31 cellular contexts compared by ENCODE assay signal in the genomic region with DNA sequence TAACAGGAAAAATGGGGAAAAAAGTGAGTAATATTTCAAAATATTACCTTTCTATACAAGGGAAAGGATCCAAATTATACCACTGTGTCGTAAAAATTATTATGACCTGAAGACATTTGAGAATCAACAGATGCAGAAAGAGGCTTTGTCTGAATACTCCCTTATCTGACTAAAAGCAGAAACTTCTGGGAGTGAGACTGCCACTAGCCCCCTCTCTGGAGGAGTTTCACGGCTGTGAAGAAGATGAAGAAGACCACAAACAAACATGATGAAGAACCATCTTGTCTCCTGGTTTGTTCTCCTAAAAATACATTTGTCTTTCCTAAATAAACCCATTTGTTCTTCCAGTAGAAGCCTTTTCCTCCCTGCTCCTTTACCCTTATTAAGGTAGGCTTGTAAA. TPM values are rescaled to one million over a fixed set of nuclear protein-coding genes. Genes with fewer than 3 reads are reported as not detected.
A peak's percentile ranks its signal among the peaks of the same experiment; 100 is the strongest.
DNase-seq lines count a peak whose midpoint lies in the region; ATAC-seq, FAIRE-seq and TF ChIP-seq lines count a peak whose summit lies in the region.
"Had no signal": no experiment of that assay in that cellular context is flagged by ENCODE, and none has a peak within 500 bp of the region (broad histone marks: within the 10 kb centered on the region; RNA-seq: fewer than 3 reads in every experiment).

No MANE protein-coding gene starts in this region.

- TF ChIP-seq RAD21 in A549 (conservative IDR thresholded peaks at IDR 0.05 in 1 of 2, IDR thresholded peaks at IDR 0.05 in 1 of 2) = no peak

- DNase-seq in A549 (ENCODE audit: low read depth in 1 of 2, low spot score in 1 of 2) = no peak
- DNase-seq in OCI-M1 (lab: John Stamatoyannopoulos, UW) = peak; percentile 42
- DNase-seq in fibroblast of villous mesenchyme (ENCODE audit: low read depth) = peak; percentile 30
- DNase-seq in uterus = peak in 1 of 2 donors; percentile 53
- DNase-seq in activated effector memory CD4-positive, alpha-beta T cell treated with anti-CD3 and anti-CD28 coated beads, Interleukin-2, amount 50 U/mL, for 16 hours = no peak
- DNase-seq in erythroblast (lab: John Stamatoyannopoulos, UW) = no peak
- no peak for DNase-seq in SJCRH30
- DNase-seq: ACHN; BE2C; C1 segment of cervical spinal cord; CD4-positive, alpha-beta memory T cell; CD4-positive, CD25-positive, alpha-beta regulatory T cell; CD8-positive, alpha-beta memory T cell; COR-L47; DMS 273 treated with DMSO at 0.1 percent for 48 hours; DMS153; DMS53; DMS79; DND-41; EL; GDM1 had no signal

- H3K4me1 ChIP-seq in A549 (no peaks in the 10 kb centered on the region), uterus (no peaks in the 10 kb centered on the region), SJCRH30 (no peaks in the 10 kb centered on the region)
- H3K4me1 ChIP-seq: BE2C, BLaER1 had no signal

- no peak overlapping the region for H3K4me3 ChIP-seq in A549
- H3K4me3 ChIP-seq in fibroblast of villous mesenchyme (ENCODE audit: low read depth, low read length) = no peak overlapping the region
- no peak overlapping the region for H3K4me3 ChIP-seq in uterus
- H3K4me3 ChIP-seq in SJCRH30 = no peak overlapping the region
- H3K4me3 ChIP-seq: BLaER1, GM12878 had no signal

- TF ChIP-seq CTCF in A549 (IDR thresholded peaks at IDR 0.05) = no peak
- TF ChIP-seq CTCF in fibroblast of villous mesenchyme (IDR thresholded peaks at IDR 0.05; ENCODE audit: insufficient read depth, low read depth, low read length) = no peak
- TF ChIP-seq CTCF in uterus (IDR thresholded peaks at IDR 0.05) = no peak

- peak; percentile 93 for FAIRE-seq in A549 (lab: Jason Lieb, UNC)
- FAIRE-seq: GM12878, GM12892, GM18507 had no signal

- no peaks in the 10 kb centered on the region for H3K9me3 ChIP-seq in A549
- no peaks in the 10 kb centered on the region for H3K9me3 ChIP-seq in uterus
- no peaks in the 10 kb centered on the region for H3K9me3 ChIP-seq in SJCRH30 (replicated peaks)
- H3K9me3 ChIP-seq: BE2C, BLaER1 had no signal

- CTCF ChIA-PET in A549 (lab: Yijun Ruan, JAX) = interaction anchor here (1.5 to 33.2 kb wide), 4 partner anchors 11 to 96 kb away, joined by 4 to 470 read pairs (median 6); no protein-coding TSS in a partner anchor

- H3K27me3 ChIP-seq in uterus (no peaks in the 10 kb centered on the region), SJCRH30 (no peaks in the 10 kb centered on the region)
- H3K27me3 ChIP-seq: BE2C, BLaER1 had no signal

- no peak for ATAC-seq in A549
- ATAC-seq: GM12878 had no signal

- intact Hi-C loops in uterus (cut with DNase I; ENCODE audit: low total_unique reads) = no loop called here

- TF ChIP-seq EP300 in A549 (IDR thresholded peaks at IDR 0.05) = no peak

- TF ChIP-seq POLR2A in A549 (IDR thresholded peaks at IDR 0.05; ENCODE audit: low read length) = no peak
- no peak for TF ChIP-seq POLR2A in uterus (IDR thresholded peaks at IDR 0.05)
- TF ChIP-seq POLR2A in erythroblast (IDR thresholded peaks at IDR 0.05; ENCODE audit: low read length) = no peak

- H3K27ac ChIP-seq in A549 (no peak overlapping the region), uterus (peak overlapping the region; percentile 70 to 77), SJCRH30 (no peak overlapping the region)
- H3K27ac ChIP-seq: 22Rv1, BLaER1 had no signal

- WGBS in A549 (ENCODE audit: missing lambda C conversion rate) = 24% methylated on average over 2 of the region's 2 CpGs

- POLR2A ChIA-PET in A549 (lab: Yijun Ruan, JAX) = no interaction called here

- no peaks in the 10 kb centered on the region for H3K36me3 ChIP-seq in uterus
- H3K36me3 ChIP-seq in SJCRH30 = no peaks in the 10 kb centered on the region
- H3K36me3 ChIP-seq: BE2C, BLaER1 had no signal

- H3K4me2 ChIP-seq in A549 = no peak overlapping the region
- H3K4me2 ChIP-seq: BLaER1 had no signal

TF ChIP-seq in A549, 52 proteins besides CTCF, POLR2A, EP300 and RAD21 (continues in another document):
- no peak for TF ChIP-seq ZFP36 (IDR thresholded peaks at IDR 0.05; ENCODE audit: borderline replicate concordance, partially characterized antibody)
- TF ChIP-seq JUN (IDR thresholded peaks at IDR 0.05) = no peak
- TF ChIP-seq HEYL (CRISPR knock-in tag; IDR thresholded peaks at IDR 0.05) = no peak
- TF ChIP-seq, protein P1, sequence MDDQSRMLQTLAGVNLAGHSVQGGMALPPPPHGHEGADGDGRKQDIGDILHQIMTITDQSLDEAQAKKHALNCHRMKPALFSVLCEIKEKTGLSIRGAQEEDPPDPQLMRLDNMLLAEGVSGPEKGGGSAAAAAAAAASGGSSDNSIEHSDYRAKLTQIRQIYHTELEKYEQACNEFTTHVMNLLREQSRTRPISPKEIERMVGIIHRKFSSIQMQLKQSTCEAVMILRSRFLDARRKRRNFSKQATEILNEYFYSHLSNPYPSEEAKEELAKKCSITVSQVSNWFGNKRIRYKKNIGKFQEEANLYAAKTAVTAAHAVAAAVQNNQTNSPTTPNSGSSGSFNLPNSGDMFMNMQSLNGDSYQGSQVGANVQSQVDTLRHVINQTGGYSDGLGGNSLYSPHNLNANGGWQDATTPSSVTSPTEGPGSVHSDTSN (IDR thresholded peaks at IDR 0.05) = no peak
- TF ChIP-seq NPAS2 (CRISPR knock-in tag; IDR thresholded peaks at IDR 0.05; ENCODE audit: borderline replicate concordance) = no peak
- TF ChIP-seq RNF2 (IDR thresholded peaks at IDR 0.05; ENCODE audit: borderline replicate concordance, low read depth) = no peak
- no peak for TF ChIP-seq EHF (CRISPR knock-in tag; IDR thresholded peaks at IDR 0.05)
- TF ChIP-seq, protein P2, sequence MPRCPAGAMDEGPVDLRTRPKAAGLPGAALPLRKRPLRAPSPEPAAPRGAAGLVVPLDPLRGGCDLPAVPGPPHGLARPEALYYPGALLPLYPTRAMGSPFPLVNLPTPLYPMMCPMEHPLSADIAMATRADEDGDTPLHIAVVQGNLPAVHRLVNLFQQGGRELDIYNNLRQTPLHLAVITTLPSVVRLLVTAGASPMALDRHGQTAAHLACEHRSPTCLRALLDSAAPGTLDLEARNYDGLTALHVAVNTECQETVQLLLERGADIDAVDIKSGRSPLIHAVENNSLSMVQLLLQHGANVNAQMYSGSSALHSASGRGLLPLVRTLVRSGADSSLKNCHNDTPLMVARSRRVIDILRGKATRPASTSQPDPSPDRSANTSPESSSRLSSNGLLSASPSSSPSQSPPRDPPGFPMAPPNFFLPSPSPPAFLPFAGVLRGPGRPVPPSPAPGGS (IDR thresholded peaks at IDR 0.05) = no peak

RNA-seq across cellular contexts. Expression of gene CNTROB, which starts 29.4 kb away (rescaled TPM):
- polyA plus RNA-seq in A549 (2011; rRNA removed) (23.2 and 28.3 TPM in 2 replicates), A549 (2017; fragmentation: RNase III; extraction: RNeasy Plus Mini Kit Qiagen cat#74134 plus additional on column Dnase treatment) (56.4 to 59.4 TPM (median 57.0 TPM) in 3 replicates)
- polyA plus RNA-seq in A549 (2012; cell fraction: cytosol; rRNA removed) = 40.0 and 48.5 TPM in 2 replicates
- 176 and 178 TPM in 2 replicates for polyA plus RNA-seq in A549 (2012; cell fraction: nucleus; rRNA removed)
- polyA minus RNA-seq in A549 (2011; rRNA and poly(A)+ RNA removed) = 27.4 and 28.0 TPM in 2 replicates
- total RNA-seq in fibroblast of villous mesenchyme (21.3 and 25.5 TPM in 2 replicates), uterus (10 to 100 TPM in 3 of 4 donors, 1 to 10 TPM in 1; 7.1 to 58.5 (median 26.1) TPM)
- 27.5 and 29.8 TPM in 2 replicates for total RNA-seq in SJCRH30 (2014; rRNA removed; shearing (Covaris generic))

RNA-seq across cellular contexts. Expression of gene TRAPPC1, which starts 29.7 kb away (rescaled TPM):
- polyA plus RNA-seq in A549 (2011; rRNA removed) = 200 and 204 TPM in 2 replicates
- polyA plus RNA-seq in A549 (2012; cell fraction: cytosol; rRNA removed) = 513 and 556 TPM in 2 replicates
- 190 and 225 TPM in 2 replicates for polyA plus RNA-seq in A549 (2012; cell fraction: nucleus; rRNA removed)
- 314 to 336 TPM (median 328 TPM) in 3 replicates for polyA plus RNA-seq in A549 (2017; fragmentation: RNase III; extraction: RNeasy Plus Mini Kit Qiagen cat#74134 plus additional on column Dnase treatment)
- 198 and 252 TPM in 2 replicates for polyA minus RNA-seq in A549 (2011; rRNA and poly(A)+ RNA removed)
- 42.7 and 47.4 TPM in 2 replicates for total RNA-seq in fibroblast of villous mesenchyme
- 10 to 100 TPM; 24.1 to 67.5 (median 27.8) TPM for total RNA-seq in uterus
- 36.5 and 38.8 TPM in 2 replicates for total RNA-seq in SJCRH30 (2014; rRNA removed; shearing (Covaris generic))

RNA-seq across cellular contexts. Expression of gene KCNAB3, which starts 31.8 kb away (rescaled TPM):
- polyA plus RNA-seq in A549 (2011; rRNA removed) = 2.4 and 2.7 TPM in 2 replicates
- 2.5 and 2.7 TPM in 2 replicates for polyA plus RNA-seq in A549 (2012; cell fraction: cytosol; rRNA removed)
- 42.7 and 45.2 TPM in 2 replicates for polyA plus RNA-seq in A549 (2012; cell fraction: nucleus; rRNA removed)
- 3.2 to 4.8 TPM (median 3.4 TPM) in 3 replicates for polyA plus RNA-seq in A549 (2017; fragmentation: RNase III; extraction: RNeasy Plus Mini Kit Qiagen cat#74134 plus additional on column Dnase treatment)
- polyA minus RNA-seq in A549 (2011; rRNA and poly(A)+ RNA removed) = 1.6 and 2.4 TPM in 2 replicates
- 1.3 and 1.7 TPM in 2 replicates for total RNA-seq in fibroblast of villous mesenchyme
- 10 to 100 TPM in 2 of 4 donors, 1 to 10 TPM in 1, not detected in 1; 3.4 to 32.7 (median 19.5) TPM for total RNA-seq in uterus
- 0.61 and 0.73 TPM in 2 replicates for total RNA-seq in SJCRH30 (2014; rRNA removed; shearing (Covaris generic))
- total RNA-seq: G401 had no signal
- polyA plus RNA-seq: CD14-positive monocyte; CD8-positive, alpha-beta memory T cell had no signal

RNA-seq across cellular contexts. Expression of gene GUCY2D, which starts 41.0 kb away (rescaled TPM):
- polyA plus RNA-seq in A549 (2011; rRNA removed) = not detected in 2 replicates
- not detected in 2 replicates for polyA plus RNA-seq in A549 (2012; cell fraction: cytosol; rRNA removed)
- polyA plus RNA-seq in A549 (2012; cell fraction: nucleus; rRNA removed) = 0.16 TPM in 1 of 2 replicates, not detected in the other
- polyA plus RNA-seq in A549 (2017; fragmentation: RNase III; extraction: RNeasy Plus Mini Kit Qiagen cat#74134 plus additional on column Dnase treatment) = 0.14 to 0.50 TPM in 2 of 3 replicates, not detected in the other
- polyA minus RNA-seq in A549 (2011; rRNA and poly(A)+ RNA removed) = not detected in 2 replicates
- total RNA-seq in fibroblast of villous mesenchyme = under 0.01 TPM in 1 of 2 replicates, not detected in the other
- under 1 TPM in 1 of 4 donors, not detected in 3; 0.14 TPM for total RNA-seq in uterus
- not detected in 2 replicates for total RNA-seq in SJCRH30 (2014; rRNA removed; shearing (Covaris generic))
- total RNA-seq: A172; A673; CD4-positive, alpha-beta memory T cell; CD4-positive, CD25-positive, alpha-beta regulatory T cell; CD8-positive, alpha-beta memory T cell; G401; GM12878 had no signal
- polyA plus RNA-seq: AG04450, GM12878 had no signal

RNA-seq across cellular contexts. Expression of gene RNF227, which starts 45.3 kb away (rescaled TPM):
- polyA plus RNA-seq in A549 (2011; rRNA removed) = 2.1 and 2.4 TPM in 2 replicates
- polyA plus RNA-seq in A549 (2012; cell fraction: cytosol; rRNA removed) = 3.2 and 6.1 TPM in 2 replicates
- 3.4 and 3.5 TPM in 2 replicates for polyA plus RNA-seq in A549 (2012; cell fraction: nucleus; rRNA removed)
- 1.7 to 4.1 TPM (median 3.7 TPM) in 3 replicates for polyA plus RNA-seq in A549 (2017; fragmentation: RNase III; extraction: RNeasy Plus Mini Kit Qiagen cat#74134 plus additional on column Dnase treatment)
- polyA minus RNA-seq in A549 (2011; rRNA and poly(A)+ RNA removed) = 0.62 and 0.63 TPM in 2 replicates
- 2.2 and 4.2 TPM in 2 replicates for total RNA-seq in fibroblast of villous mesenchyme
- total RNA-seq in uterus = 1 to 10 TPM in 3 of 4 donors, under 1 TPM in 1; under 0.01 to 9.8 (median 5.3) TPM
- 6.6 and 7.1 TPM in 2 replicates for total RNA-seq in SJCRH30 (2014; rRNA removed; shearing (Covaris generic))

Comparison
In these comparisons a context has a peak if more than half of its experiments do, and no peak if none do; other contexts are left out.
1. DNase-seq: peak in OCI-M1 (single experiment) and fibroblast of villous mesenchyme (single experiment); none in A549 (0 of 2), activated effector memory CD4-positive, alpha-beta T cell treated with anti-CD3 and anti-CD28 coated beads, Interleukin-2, amount 50 U/mL, for 16 hours (single experiment), erythroblast (0 of 2) and SJCRH30 (0 of 2).
2. H3K27ac ChIP-seq: peak in uterus (2 of 2); none in A549 (0 of 2) and SJCRH30 (single experiment).